Comparison of ENCODE assay signal across 8 cellular contexts in genomic region chr16:57807968-57808528, GRCh38. TPM values are rescaled to one million over a fixed set of nuclear protein-coding genes. Genes with fewer than 3 reads are reported as not detected.
DNase-seq lines count a peak whose midpoint lies in the region; ATAC-seq and TF ChIP-seq lines count a peak whose summit lies in the region.

No MANE protein-coding gene starts in this region.

- no peaks in the 10 kb centered on the region for H3K36me3 ChIP-seq in lung (ENCODE audit: control insufficient read depth in 2 of 2, insufficient read depth in 2 of 2, low read length in 2 of 2)

- DNase-seq in GM04504 (ENCODE audit: low read depth) = peak; percentile 84
- DNase-seq in NCI-H2029 (lab: John Stamatoyannopoulos, UW) = peak; percentile 78
- peak; percentile 75 for DNase-seq in activated CD4-positive, alpha-beta T cell treated with anti-CD3 and anti-CD28 coated beads for 48 hours
- DNase-seq in lung (ENCODE audit: low spot score) = peak; percentile 81
- peak; percentile 41 for DNase-seq in stimulated activated CD8-positive, alpha-beta memory T cell treated with anti-CD3 and anti-CD28 coated beads, Interleukin-12 subunit alpha, Interleukin-12 subunit beta, amount 100 ng/mL, for 24 hours (ENCODE audit: extremely low read depth)
- no peak for DNase-seq in putamen (ENCODE audit: low spot score)

- H3K27me3 ChIP-seq in lung (ENCODE audit: control insufficient read depth, insufficient read depth) = no peaks in the 10 kb centered on the region

- H3K27ac Mint-ChIP-seq in dendritic cell treated with granulocyte-macrophage colony-stimulating factor and Interleukin-4, amounts not matched to agents 40 ng/mL and 50 ng/mL, for 4 days = peak overlapping the region; percentile 84

- H3K36me3 Mint-ChIP-seq in dendritic cell treated with granulocyte-macrophage colony-stimulating factor and Interleukin-4, amounts not matched to agents 40 ng/mL and 50 ng/mL, for 4 days (ENCODE audit: low read depth) = no peaks in the 10 kb centered on the region

- H3K27ac ChIP-seq in lung (ENCODE audit: low read depth in 1 of 2, low read length in 1 of 2) = peak overlapping the region in 1 of 2 donors; percentile 74

- WGBS in lung, 2 donors = 4% methylated on average over 16 of the region's 16 CpGs

- ATAC-seq in lung (ENCODE audit: insufficient read depth, low FRiP score) = peak; percentile 69
- no peak for ATAC-seq in HG03442 (IDR thresholded peaks at IDR 0.05; ENCODE audit: unreplicated experiment)

- peaks cover 3 to 17% of the 10 kb centered on the region in 2 donors for H3K4me1 ChIP-seq in lung (ENCODE audit: control insufficient read depth in 2 of 2, insufficient read depth in 2 of 2, low read length in 2 of 2)

- H3K4me1 Mint-ChIP-seq in dendritic cell treated with granulocyte-macrophage colony-stimulating factor and Interleukin-4, amounts not matched to agents 40 ng/mL and 50 ng/mL, for 4 days (ENCODE audit: low read depth) = peaks cover 61% of the 10 kb centered on the region

- H3K4me3 Mint-ChIP-seq in dendritic cell treated with granulocyte-macrophage colony-stimulating factor and Interleukin-4, amounts not matched to agents 40 ng/mL and 50 ng/mL, for 4 days = peak overlapping the region; percentile 65

- no peak for TF ChIP-seq CTCF in lung (IDR thresholded peaks at IDR 0.05; ENCODE audit: control extremely low read depth, extremely low read depth)

- H3K9me3 ChIP-seq in lung (ENCODE audit: control insufficient read depth in 2 of 2, insufficient read depth in 1 of 2, low read length in 1 of 2) = no peaks in the 10 kb centered on the region

- H3K27me3 Mint-ChIP-seq in dendritic cell treated with granulocyte-macrophage colony-stimulating factor and Interleukin-4, amounts not matched to agents 40 ng/mL and 50 ng/mL, for 4 days = peaks cover 8% of the 10 kb centered on the region

- intact Hi-C loops in dendritic cell treated with granulocyte-macrophage colony-stimulating factor and Interleukin-4, amounts not matched to agents 40 ng/mL and 50 ng/mL, for 4 days (cut with micrococcal nuclease) = loop anchor here (10.0 kb wide), 1 partner anchor 57 kb away; no protein-coding TSS in a partner anchor

- no peaks in the 10 kb centered on the region for H3K9me3 Mint-ChIP-seq in dendritic cell treated with granulocyte-macrophage colony-stimulating factor and Interleukin-4, amounts not matched to agents 40 ng/mL and 50 ng/mL, for 4 days

- no peak overlapping the region for H3K4me3 ChIP-seq in lung

RNA-seq across cellular contexts. Expression of gene KIFC3, which starts 5.8 kb away (rescaled TPM):
- 100 to 1,000 TPM in 1 of 2 donors, 10 to 100 TPM in 1; 84.6 to 137 TPM for total RNA-seq in lung
- 10 to 100 TPM; 65.9 to 94.5 TPM for polyA plus RNA-seq in lung
